31 cellular contexts compared by ENCODE assay signal in the genomic region with DNA sequence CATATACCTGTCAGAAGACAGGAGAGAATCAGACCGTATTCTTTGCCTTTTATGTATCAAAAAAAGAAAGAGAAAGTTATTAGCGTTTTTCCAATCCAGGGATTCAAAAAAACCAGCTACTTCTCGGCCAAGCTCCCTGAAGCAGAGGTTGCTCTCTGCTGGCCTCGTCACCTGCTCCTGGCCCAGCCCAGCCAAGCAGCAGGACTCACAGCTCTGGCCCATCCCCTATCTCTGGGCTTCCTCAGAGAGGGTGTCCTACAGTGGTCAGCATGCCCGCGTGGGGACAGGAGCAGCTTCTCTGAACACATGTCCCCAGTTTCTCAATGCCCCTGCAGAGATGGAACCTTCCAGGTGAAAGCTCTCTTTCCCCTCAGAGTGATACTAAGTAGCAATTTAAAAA.
"Had no signal": no experiment of that assay in that cellular context is flagged by ENCODE, and none has a peak within 500 bp of the region (broad histone marks: within the 10 kb centered on the region; RNA-seq: fewer than 3 reads in every experiment).

No MANE protein-coding gene starts in this region.

- H3K4me3 Mint-ChIP-seq: activated B cell treated with CpG ODN at 0.5 μM for 24 hours; activated CD4-positive, alpha-beta memory T cell treated with anti-CD3 and anti-CD28 coated beads for 36 hours; activated CD4-positive, alpha-beta memory T cell treated with anti-CD3 and anti-CD28 coated beads, Interleukin-2, amount 10 ng/mL, durations not matched to agents 7 days and 5 days; activated CD4-positive, alpha-beta T cell treated with anti-CD3 and anti-CD28 coated beads for 36 hours; activated CD4-positive, alpha-beta T cell treated with anti-CD3 and anti-CD28 coated beads, Interleukin-2, amount 10 ng/mL, durations not matched to agents 24 days and 14 days; activated CD4-positive, alpha-beta T cell treated with anti-CD3 and anti-CD28 coated beads, Interleukin-2, amount 10 ng/mL, durations not matched to agents 7 days and 5 days; activated CD8-positive, alpha-beta memory T cell treated with anti-CD3 and anti-CD28 coated beads, Interleukin-2, amount 10 ng/mL, durations not matched to agents 7 days and 5 days; activated CD8-positive, alpha-beta T cell treated with anti-CD3 and anti-CD28 coated beads for 36 hours; activated CD8-positive, alpha-beta T cell treated with anti-CD3 and anti-CD28 coated beads, Interleukin-2, amount 10 ng/mL, durations not matched to agents 7 days and 5 days; T-cell; T-helper 1 cell treated with Interleukin-12 subunit alpha and Interleukin-12 subunit beta and Interleukin-4 antibody, amounts not matched to agents 30 μg/mL and 1 μg/mL, for 36 hours; T-helper 17 cell; WTC11 had no signal

- H3K36me3 ChIP-seq: WERI-Rb-1 had no signal

- H3K27ac ChIP-seq: VCaP, WERI-Rb-1 had no signal

- H3K9me3 Mint-ChIP-seq: activated B cell treated with CpG ODN at 0.5 μM for 24 hours; activated CD4-positive, alpha-beta memory T cell treated with anti-CD3 and anti-CD28 coated beads for 36 hours; activated CD4-positive, alpha-beta memory T cell treated with anti-CD3 and anti-CD28 coated beads, Interleukin-2, amount 10 ng/mL, durations not matched to agents 7 days and 5 days; activated CD4-positive, alpha-beta T cell treated with anti-CD3 and anti-CD28 coated beads, Interleukin-2, amount 10 ng/mL, durations not matched to agents 24 days and 14 days; activated CD4-positive, alpha-beta T cell treated with anti-CD3 and anti-CD28 coated beads, Interleukin-2, amount 10 ng/mL, durations not matched to agents 7 days and 5 days; activated CD8-positive, alpha-beta T cell treated with anti-CD3 and anti-CD28 coated beads for 36 hours; T-cell; T-helper 1 cell treated with Interleukin-12 subunit alpha and Interleukin-12 subunit beta and Interleukin-4 antibody, amounts not matched to agents 30 μg/mL and 1 μg/mL, for 36 hours; WTC11 had no signal

- H3K4me1 Mint-ChIP-seq: activated CD4-positive, alpha-beta memory T cell treated with anti-CD3 and anti-CD28 coated beads, Interleukin-2, amount 10 ng/mL, durations not matched to agents 7 days and 5 days; activated CD4-positive, alpha-beta T cell treated with anti-CD3 and anti-CD28 coated beads for 36 hours; activated CD4-positive, alpha-beta T cell treated with anti-CD3 and anti-CD28 coated beads, Interleukin-2, amount 10 ng/mL, durations not matched to agents 7 days and 5 days; activated CD8-positive, alpha-beta memory T cell treated with anti-CD3 and anti-CD28 coated beads, Interleukin-2, amount 10 ng/mL, durations not matched to agents 7 days and 5 days; T-cell; T-helper 17 cell; WTC11 had no signal

- DNase-seq: activated B cell treated with CpG ODN at 0.5 μM for 24 hours; activated CD4-positive, alpha-beta memory T cell treated with anti-CD3 and anti-CD28 coated beads for 36 hours; activated CD4-positive, alpha-beta memory T cell treated with anti-CD3 and anti-CD28 coated beads, Interleukin-2, amount 10 ng/mL, durations not matched to agents 7 days and 5 days; activated CD4-positive, alpha-beta T cell treated with anti-CD3 and anti-CD28 coated beads for 1 hour; activated CD4-positive, alpha-beta T cell treated with anti-CD3 and anti-CD28 coated beads for 4 hours; activated CD4-positive, alpha-beta T cell treated with anti-CD3 and anti-CD28 coated beads, Interleukin-2, amount 10 ng/mL, durations not matched to agents 24 days and 14 days; activated CD4-positive, alpha-beta T cell treated with anti-CD3 and anti-CD28 coated beads, Interleukin-2, amount 10 ng/mL, durations not matched to agents 7 days and 5 days; activated CD4-positive, alpha-beta T cell treated with anti-CD3 and anti-CD28 coated beads, Interleukin-2, amount 50 U/mL, for 1 hour; activated CD4-positive, alpha-beta T cell treated with anti-CD3 and anti-CD28 coated beads, Interleukin-2, amount 50 U/mL, for 4 hours; activated CD4-positive, alpha-beta T cell treated with anti-CD3 and anti-CD28 coated beads, Interleukin-2, amount 50 U/mL, for 48 hours; activated CD4-positive, CD25-positive, alpha-beta regulatory T cell; activated CD4-positive, CD25-positive, alpha-beta regulatory T cell treated with anti-CD3 and anti-CD28 coated beads, Interleukin-2, amount 50 U/mL, for 72 hours; activated CD8-positive, alpha-beta memory T cell treated with anti-CD3 and anti-CD28 coated beads for 24 hours; activated CD8-positive, alpha-beta memory T cell treated with anti-CD3 and anti-CD28 coated beads, Interleukin-2, amount 10 ng/mL, durations not matched to agents 7 days and 5 days; activated CD8-positive, alpha-beta memory T cell treated with anti-CD3 and anti-CD28 coated beads, Interleukin-2, amount 50 U/mL, for 4 hours; activated CD8-positive, alpha-beta memory T cell treated with anti-CD3 and anti-CD28 coated beads, Interleukin-2, amount 50 U/mL, for 48 hours; activated CD8-positive, alpha-beta T cell treated with anti-CD3 and anti-CD28 coated beads, Interleukin-2, amount 10 ng/mL, durations not matched to agents 7 days and 5 days; activated T-cell treated with anti-CD3 and anti-CD28 coated beads for 4 hours; T-cell; T-helper 1 cell; T-helper 17 cell; T-helper 2 cell; T-helper 9 cell; T1000; WERI-Rb-1 had no signal

- H3K27me3 Mint-ChIP-seq: activated CD4-positive, alpha-beta memory T cell treated with anti-CD3 and anti-CD28 coated beads, Interleukin-2, amount 10 ng/mL, durations not matched to agents 7 days and 5 days; activated CD4-positive, alpha-beta T cell treated with anti-CD3 and anti-CD28 coated beads, Interleukin-2, amount 10 ng/mL, durations not matched to agents 24 days and 14 days; activated CD8-positive, alpha-beta memory T cell treated with anti-CD3 and anti-CD28 coated beads, Interleukin-2, amount 10 ng/mL, durations not matched to agents 7 days and 5 days had no signal

- ATAC-seq: activated CD4-positive, CD25-positive, alpha-beta regulatory T cell treated with anti-CD3 and anti-CD28 coated beads, Interleukin-2, amount 50 U/mL, for 24 hours; activated CD8-positive, alpha-beta memory T cell treated with anti-CD3 and anti-CD28 coated beads, Interleukin-2, amount 10 ng/mL, durations not matched to agents 7 days and 5 days; activated CD8-positive, alpha-beta T cell treated with anti-CD3 and anti-CD28 coated beads for 36 hours; activated CD8-positive, alpha-beta T cell treated with anti-CD3 and anti-CD28 coated beads, Interleukin-2, amount 10 ng/mL, durations not matched to agents 7 days and 5 days; T-cell; T-helper 17 cell; WTC11 had no signal

- H3K36me3 Mint-ChIP-seq: activated CD4-positive, alpha-beta memory T cell treated with anti-CD3 and anti-CD28 coated beads for 36 hours; activated CD8-positive, alpha-beta memory T cell treated with anti-CD3 and anti-CD28 coated beads, Interleukin-2, amount 10 ng/mL, durations not matched to agents 7 days and 5 days; T-cell; WTC11 had no signal

- H3K27ac Mint-ChIP-seq: activated B cell treated with CpG ODN at 0.5 μM for 24 hours; activated CD4-positive, alpha-beta memory T cell treated with anti-CD3 and anti-CD28 coated beads for 36 hours; activated CD4-positive, alpha-beta memory T cell treated with anti-CD3 and anti-CD28 coated beads, Interleukin-2, amount 10 ng/mL, durations not matched to agents 7 days and 5 days; activated CD4-positive, alpha-beta T cell treated with anti-CD3 and anti-CD28 coated beads for 36 hours; activated CD4-positive, alpha-beta T cell treated with anti-CD3 and anti-CD28 coated beads, Interleukin-2, amount 10 ng/mL, durations not matched to agents 24 days and 14 days; activated CD4-positive, alpha-beta T cell treated with anti-CD3 and anti-CD28 coated beads, Interleukin-2, amount 10 ng/mL, durations not matched to agents 7 days and 5 days; activated CD8-positive, alpha-beta memory T cell treated with anti-CD3 and anti-CD28 coated beads, Interleukin-2, amount 10 ng/mL, durations not matched to agents 7 days and 5 days; activated CD8-positive, alpha-beta T cell treated with anti-CD3 and anti-CD28 coated beads for 36 hours; activated CD8-positive, alpha-beta T cell treated with anti-CD3 and anti-CD28 coated beads, Interleukin-2, amount 10 ng/mL, durations not matched to agents 7 days and 5 days; T-cell; T-helper 1 cell treated with Interleukin-12 subunit alpha and Interleukin-12 subunit beta and Interleukin-4 antibody, amounts not matched to agents 30 μg/mL and 1 μg/mL, for 36 hours; T-helper 17 cell; WTC11 had no signal
